ENCODE assay signal across 1 cellular context in the genomic region with DNA sequence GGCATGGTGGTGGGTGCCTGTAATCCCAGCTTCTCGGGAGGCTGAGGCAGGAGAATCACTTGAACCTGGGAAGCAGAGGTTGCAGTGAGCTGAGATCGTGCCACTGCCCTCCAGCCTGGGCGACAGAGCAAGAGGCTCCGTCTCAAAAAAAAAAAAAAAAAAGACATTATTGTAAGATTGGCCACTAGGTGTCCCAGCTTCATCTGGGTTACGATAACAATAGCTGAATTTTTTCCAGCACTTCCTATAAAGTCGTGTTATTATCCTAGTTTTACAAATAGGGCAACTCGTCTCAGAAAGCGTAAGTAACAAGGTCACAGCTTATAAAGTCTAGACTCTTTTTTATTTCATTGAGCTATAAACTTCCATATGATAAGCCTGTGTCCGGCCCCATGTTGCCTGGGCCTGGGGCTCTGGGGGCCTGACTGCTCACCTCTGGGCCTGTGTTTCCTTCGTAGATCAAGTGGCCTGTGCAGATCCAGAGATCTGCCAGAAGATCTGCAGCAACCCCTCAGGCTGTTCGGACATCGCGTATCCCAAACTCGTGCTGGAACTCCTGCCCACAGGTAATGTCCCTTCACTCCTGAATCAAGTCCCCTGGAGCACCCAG.
TF ChIP-seq lines count a peak whose summit lies in the region.

No MANE protein-coding gene starts in this region.

TF ChIP-seq in GM23338, 12 proteins besides CTCF, POLR2A, EP300 and RAD21 (continued from another document):
- TF ChIP-seq, protein P1, sequence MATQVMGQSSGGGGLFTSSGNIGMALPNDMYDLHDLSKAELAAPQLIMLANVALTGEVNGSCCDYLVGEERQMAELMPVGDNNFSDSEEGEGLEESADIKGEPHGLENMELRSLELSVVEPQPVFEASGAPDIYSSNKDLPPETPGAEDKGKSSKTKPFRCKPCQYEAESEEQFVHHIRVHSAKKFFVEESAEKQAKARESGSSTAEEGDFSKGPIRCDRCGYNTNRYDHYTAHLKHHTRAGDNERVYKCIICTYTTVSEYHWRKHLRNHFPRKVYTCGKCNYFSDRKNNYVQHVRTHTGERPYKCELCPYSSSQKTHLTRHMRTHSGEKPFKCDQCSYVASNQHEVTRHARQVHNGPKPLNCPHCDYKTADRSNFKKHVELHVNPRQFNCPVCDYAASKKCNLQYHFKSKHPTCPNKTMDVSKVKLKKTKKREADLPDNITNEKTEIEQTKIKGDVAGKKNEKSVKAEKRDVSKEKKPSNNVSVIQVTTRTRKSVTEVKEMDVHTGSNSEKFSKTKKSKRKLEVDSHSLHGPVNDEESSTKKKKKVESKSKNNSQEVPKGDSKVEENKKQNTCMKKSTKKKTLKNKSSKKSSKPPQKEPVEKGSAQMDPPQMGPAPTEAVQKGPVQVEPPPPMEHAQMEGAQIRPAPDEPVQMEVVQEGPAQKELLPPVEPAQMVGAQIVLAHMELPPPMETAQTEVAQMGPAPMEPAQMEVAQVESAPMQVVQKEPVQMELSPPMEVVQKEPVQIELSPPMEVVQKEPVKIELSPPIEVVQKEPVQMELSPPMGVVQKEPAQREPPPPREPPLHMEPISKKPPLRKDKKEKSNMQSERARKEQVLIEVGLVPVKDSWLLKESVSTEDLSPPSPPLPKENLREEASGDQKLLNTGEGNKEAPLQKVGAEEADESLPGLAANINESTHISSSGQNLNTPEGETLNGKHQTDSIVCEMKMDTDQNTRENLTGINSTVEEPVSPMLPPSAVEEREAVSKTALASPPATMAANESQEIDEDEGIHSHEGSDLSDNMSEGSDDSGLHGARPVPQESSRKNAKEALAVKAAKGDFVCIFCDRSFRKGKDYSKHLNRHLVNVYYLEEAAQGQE (IDR thresholded peaks at IDR 0.05; ENCODE audit: unreplicated experiment): no peak
- no peak for TF ChIP-seq JUNB (IDR thresholded peaks at IDR 0.05; ENCODE audit: unreplicated experiment)
